32 cellular contexts compared by ENCODE assay signal in the genomic region with DNA sequence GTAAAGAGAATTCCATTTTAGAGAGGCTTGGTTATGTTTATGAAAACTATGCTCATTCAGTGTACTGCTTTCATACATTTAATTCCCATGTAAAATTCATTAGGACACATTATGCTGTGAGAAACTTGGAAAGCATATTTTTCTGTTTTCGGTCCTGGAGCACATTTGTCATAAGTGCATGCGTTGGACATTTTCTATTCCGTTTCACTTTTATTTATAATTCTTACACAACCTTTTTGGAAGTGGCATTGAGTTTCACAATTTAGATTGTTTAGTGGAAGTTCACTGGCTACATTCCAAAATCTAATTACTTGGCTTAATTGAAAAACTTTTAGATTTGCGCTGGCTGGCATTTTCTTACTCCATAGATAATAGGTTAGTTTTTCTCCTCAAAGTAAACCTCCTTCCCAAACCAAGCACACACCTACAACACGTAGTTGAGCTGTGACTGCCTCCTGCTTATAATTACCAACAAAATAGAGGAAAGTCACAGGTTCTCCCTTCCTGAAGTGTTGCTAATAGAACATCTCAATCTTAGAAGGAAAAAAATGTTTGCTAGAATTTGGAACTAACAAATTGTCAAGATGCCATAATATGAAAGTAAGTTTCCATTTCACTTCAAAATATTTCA.
"Had no signal": no experiment of that assay in that cellular context is flagged by ENCODE, and none has a peak within 500 bp of the region (broad histone marks: within the 10 kb centered on the region; RNA-seq: fewer than 3 reads in every experiment).

No MANE protein-coding gene starts in this region.

- FAIRE-seq: astrocyte, bronchial epithelial cell, K562, RCC 7860, TTC549 had no signal

- H3K27ac Mint-ChIP-seq: activated CD4-positive, alpha-beta T cell treated with anti-CD3 and anti-CD28 coated beads, Interleukin-2, amount 10 ng/mL, durations not matched to agents 24 days and 14 days; activated CD8-positive, alpha-beta T cell treated with anti-CD3 and anti-CD28 coated beads for 36 hours; activated naive CD4-positive, alpha-beta T cell treated with anti-CD3 and anti-CD28 coated beads, Interleukin-2, amount 50 U/mL, for 24 hours; activated T-cell treated with anti-CD3 and anti-CD28 coated beads, Interleukin-2, amount 50 U/mL, for 24 hours; activated T-helper 2 cell treated with anti-CD3 and anti-CD28 coated beads, Interferon-gamma antibody, Interleukin-2, Interleukin-4, amounts not matched to agents 10 μg/mL and 5 μg/mL and 100 μg/mL, durations not matched to agents 14 hours and 24 hours and 36 hours had no signal

- H3K4me3 ChIP-seq: adrenal gland, body of pancreas, K562, PC-9 had no signal

- H3K36me3 Mint-ChIP-seq: activated naive CD4-positive, alpha-beta T cell treated with anti-CD3 and anti-CD28 coated beads, Interleukin-2, amount 50 U/mL, for 24 hours had no signal

- H3K4me1 ChIP-seq: adrenal gland, body of pancreas had no signal

- H3K4me2 ChIP-seq: PC-9 had no signal

- H3K27ac ChIP-seq: adrenal gland, body of pancreas, PC-9 had no signal

- H3K4me1 Mint-ChIP-seq: activated CD4-positive, alpha-beta T cell treated with anti-CD3 and anti-CD28 coated beads, Interleukin-2, amount 10 ng/mL, durations not matched to agents 24 days and 14 days; activated naive CD4-positive, alpha-beta T cell treated with anti-CD3 and anti-CD28 coated beads, Interleukin-2, amount 50 U/mL, for 24 hours had no signal

- H3K27me3 ChIP-seq: adrenal gland, body of pancreas had no signal

- H3K4me3 Mint-ChIP-seq: activated CD4-positive, alpha-beta T cell treated with anti-CD3 and anti-CD28 coated beads, Interleukin-2, amount 10 ng/mL, durations not matched to agents 24 days and 14 days; activated CD8-positive, alpha-beta T cell treated with anti-CD3 and anti-CD28 coated beads for 36 hours; activated naive CD4-positive, alpha-beta T cell treated with anti-CD3 and anti-CD28 coated beads, Interleukin-2, amount 50 U/mL, for 24 hours; activated T-cell treated with anti-CD3 and anti-CD28 coated beads, Interleukin-2, amount 50 U/mL, for 24 hours had no signal

- H3K9me3 ChIP-seq: adrenal gland, body of pancreas had no signal

- H2AFZ ChIP-seq: PC-9 had no signal

- H3K27me3 Mint-ChIP-seq: activated CD4-positive, alpha-beta T cell treated with anti-CD3 and anti-CD28 coated beads, Interleukin-2, amount 10 ng/mL, durations not matched to agents 24 days and 14 days; activated CD8-positive, alpha-beta T cell treated with anti-CD3 and anti-CD28 coated beads for 36 hours; activated naive CD4-positive, alpha-beta T cell treated with anti-CD3 and anti-CD28 coated beads, Interleukin-2, amount 50 U/mL, for 24 hours; activated T-cell treated with anti-CD3 and anti-CD28 coated beads, Interleukin-2, amount 50 U/mL, for 24 hours had no signal

- H3K36me3 ChIP-seq: adrenal gland had no signal

- DNase-seq: activated CD4-positive, alpha-beta T cell treated with anti-CD3 and anti-CD28 coated beads, Interleukin-2, amount 10 ng/mL, durations not matched to agents 24 days and 14 days; activated CD4-positive, alpha-beta T cell treated with anti-CD3 and anti-CD28 coated beads, Interleukin-2, amount 50 U/mL, for 4 hours; activated CD8-positive, alpha-beta T cell treated with anti-CD3 and anti-CD28 coated beads for 36 hours; activated gamma-delta T cell; activated naive CD4-positive, alpha-beta T cell treated with Interleukin-2 at 50 U/mL for 16 hours; activated T-cell treated with anti-CD3 and anti-CD28 coated beads, Interleukin-2, amount 50 U/mL, for 24 hours; adrenal gland; body of pancreas; caudate nucleus; cerebellar nuclear complex; NCI-H1048; NCI-H1417; NCI-H146; NCI-H187; NCI-H2029 treated with DMSO at 0.1 percent for 48 hours; NCI-H2107; NCI-H226; NCI-H446 treated with DMSO at 0.1 percent for 48 hours; NCI-H524; NCI-H69; NCI-H82; NK-92 treated with Interleukin-12 subunit alpha and Interleukin-12 subunit beta, amount 100 ng/mL, for 24 hours; PC-9; Right ventricle myocardium superior; T1000 had no signal
